Comparison of ENCODE assay signal across 26 cellular contexts in genomic region chr2:136696438-136696837, GRCh38.
"Had no signal": no experiment of that assay in that cellular context is flagged by ENCODE, and none has a peak within 500 bp of the region (broad histone marks: within the 10 kb centered on the region; RNA-seq: fewer than 3 reads in every experiment).

No MANE protein-coding gene starts in this region.

- DNase-seq: stimulated activated CD4-positive, alpha-beta T cell treated with anti-CD3 and anti-CD28 coated beads, Interleukin-2, amount 100 ng/mL, for 48 hours; stimulated activated CD4-positive, alpha-beta T cell treated with anti-CD3 and anti-CD28 coated beads, Interleukin-4, amount 100 ng/mL, for 1 hour; stimulated activated CD4-positive, alpha-beta T cell treated with anti-CD3 and anti-CD28 coated beads, Interleukin-4, amount 100 ng/mL, for 24 hours; stimulated activated CD4-positive, alpha-beta T cell treated with anti-CD3 and anti-CD28 coated beads, Interleukin-4, amount 100 ng/mL, for 4 hours; stimulated activated CD8-positive, alpha-beta memory T cell treated with anti-CD3 and anti-CD28 coated beads, Interleukin-4, amount 100 ng/mL, for 48 hours; stimulated activated naive B cell treated with anti-CD40 and anti-IgM and Interleukin-4, amounts not matched to agents 10 μg/mL and 1 μg/mL and 100 μg/mL, for 72 hours; stimulated activated naive CD4-positive, alpha-beta T cell; stimulated activated naive CD4-positive, alpha-beta T cell treated with Interleukin-2 at 50 U/mL for 16 hours; stimulated activated naive CD8-positive, alpha-beta T cell treated with anti-CD3 and anti-CD28 coated beads, Interleukin-15, amount 100 ng/mL, for 72 hours; stimulated activated naive CD8-positive, alpha-beta T cell treated with anti-CD3 and anti-CD28 coated beads, Interleukin-15, Interleukin-2, amounts not matched to agents 100 U/mL and 50 U/mL, for 24 hours; stomach; substantia nigra; testis; thyroid gland; tibial artery; transverse colon; trophoblast cell; upper lobe of left lung; upper lobe of right lung; uterus had no signal

- H3K9me3 ChIP-seq: testis, thyroid gland, transverse colon, upper lobe of right lung, vagina had no signal

- H3K4me3 ChIP-seq: stomach, suprapubic skin, testis, thoracic aorta, thyroid gland, tibial artery, tibial nerve, transverse colon, upper lobe of left lung, upper lobe of right lung, uterus, vagina had no signal

- H3K27ac ChIP-seq: stomach, suprapubic skin, testis, thoracic aorta, thyroid gland, tibial artery, tibial nerve, transverse colon, upper lobe of left lung, upper lobe of right lung, uterus, vagina had no signal

- H3K4me1 ChIP-seq: stomach, suprapubic skin, testis, thyroid gland, tibial artery, tibial nerve, transverse colon, upper lobe of left lung, upper lobe of right lung, uterus, vagina had no signal

- H3K36me3 ChIP-seq: stomach, suprapubic skin, thoracic aorta, thyroid gland, tibial artery, tibial nerve, transverse colon, upper lobe of left lung, upper lobe of right lung, uterus, vagina had no signal

- H3K27me3 ChIP-seq: stomach, suprapubic skin, testis, thyroid gland, tibial artery, tibial nerve, transverse colon, upper lobe of left lung, upper lobe of right lung, uterus, vagina had no signal

- ATAC-seq: stimulated activated effector memory CD8-positive, alpha-beta T cell treated with anti-CD3 and anti-CD28 coated beads, Interleukin-12 subunit alpha, Interleukin-12 subunit beta, amount 100 ng/mL, for 72 hours; stimulated activated memory B cell treated with anti-CD40 and anti-IgM and Interleukin-4, amounts not matched to agents 10 μg/mL and 1 μg/mL and 100 μg/mL, for 72 hours; stimulated activated naive B cell treated with anti-CD40 and anti-IgM and Interleukin-4, amounts not matched to agents 10 μg/mL and 1 μg/mL and 100 μg/mL, for 72 hours; stimulated activated naive CD8-positive, alpha-beta T cell treated with anti-CD3 and anti-CD28 coated beads, Interleukin-15, amount 100 ng/mL, for 72 hours; stimulated activated naive CD8-positive, alpha-beta T cell treated with anti-CD3 and anti-CD28 coated beads, Interleukin-15, Interleukin-2, amounts not matched to agents 100 U/mL and 50 U/mL, for 24 hours; upper lobe of right lung had no signal
